19 cellular contexts compared by ENCODE assay signal in the genomic region with DNA sequence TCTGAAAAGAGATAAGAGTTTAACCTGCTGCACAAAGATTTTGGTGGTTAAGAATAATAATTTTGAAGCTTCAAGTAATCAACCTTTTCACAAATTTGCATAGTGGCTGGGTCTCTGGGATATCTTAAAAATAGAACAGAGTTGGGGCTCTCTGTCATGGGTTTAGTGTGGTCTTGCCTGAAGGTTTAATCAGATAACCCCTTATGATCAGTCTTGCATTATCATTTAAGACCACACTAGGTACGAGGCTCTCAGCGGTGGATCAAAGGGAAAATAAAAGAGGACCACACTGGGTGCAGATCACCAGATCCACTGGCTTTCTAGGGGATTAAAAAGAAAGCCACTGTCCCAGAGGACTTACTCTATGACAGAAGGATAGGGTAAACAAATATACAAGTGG. TPM values are rescaled to one million over a fixed set of nuclear protein-coding genes. Genes with fewer than 3 reads are reported as not detected.
DNase-seq lines count a peak whose midpoint lies in the region; ATAC-seq and TF ChIP-seq lines count a peak whose summit lies in the region.
"Had no signal": no experiment of that assay in that cellular context is flagged by ENCODE, and none has a peak within 500 bp of the region (broad histone marks: within the 10 kb centered on the region; RNA-seq: fewer than 3 reads in every experiment).

No MANE protein-coding gene starts in this region.

- peak; percentile 14 for DNase-seq in NCI-H82 (lab: John Stamatoyannopoulos, UW)
- DNase-seq in NCI-H82 treated with DMSO at 0.1 percent for 48 hours (lab: John Stamatoyannopoulos, UW; ENCODE audit: unreplicated experiment): no peak
- DNase-seq in left ventricle myocardium inferior: no peak
- no peak for DNase-seq in Right ventricle myocardium inferior (ENCODE audit: missing footprints)
- no peak for DNase-seq in effector memory CD8-positive, alpha-beta T cell
- no peak for DNase-seq in stimulated activated naive CD8-positive, alpha-beta T cell treated with anti-CD3 and anti-CD28 coated beads, Interleukin-15, amount 100 ng/mL, for 72 hours
- no peak for DNase-seq in NCI-H1105 (lab: John Stamatoyannopoulos, UW)
- no peak for DNase-seq in sciatic nerve (ENCODE audit: low spot score)
- DNase-seq: Caco-2; KBM-7; NCI-H1436 treated with DMSO at 0.1 percent for 48 hours; NCI-H69; stimulated activated CD4-positive, alpha-beta T cell treated with anti-CD3 and anti-CD28 coated beads, Interleukin-4, amount 100 ng/mL, for 24 hours had no signal

- ATAC-seq in Right ventricle myocardium inferior (no peak), sciatic nerve (no peak)
- ATAC-seq in effector memory CD8-positive, alpha-beta T cell (replicated peaks): no peak
- peak; percentile 59 for ATAC-seq in stimulated activated naive CD8-positive, alpha-beta T cell treated with anti-CD3 and anti-CD28 coated beads, Interleukin-15, amount 100 ng/mL, for 72 hours
- ATAC-seq: HCT116 had no signal

- H3K4me3 Mint-ChIP-seq in effector memory CD8-positive, alpha-beta T cell: peak overlapping the region; percentile 4 to 51
- peak overlapping the region; percentile 57 to 75 for H3K4me3 Mint-ChIP-seq in stimulated activated naive CD8-positive, alpha-beta T cell treated with anti-CD3 and anti-CD28 coated beads, Interleukin-15, amount 100 ng/mL, for 72 hours
- H3K4me3 Mint-ChIP-seq: type B pancreatic cell had no signal

- no peaks in the 10 kb centered on the region for H3K27me3 Mint-ChIP-seq in effector memory CD8-positive, alpha-beta T cell
- no peaks in the 10 kb centered on the region for H3K27me3 Mint-ChIP-seq in stimulated activated naive CD8-positive, alpha-beta T cell treated with anti-CD3 and anti-CD28 coated beads, Interleukin-15, amount 100 ng/mL, for 72 hours
- H3K27me3 Mint-ChIP-seq: type B pancreatic cell had no signal

- H3K27me3 ChIP-seq in left ventricle myocardium inferior (ENCODE audit: low read depth): no peaks in the 10 kb centered on the region
- H3K27me3 ChIP-seq: neutrophil had no signal

- H3K36me3 ChIP-seq in left ventricle myocardium inferior: no peaks in the 10 kb centered on the region
- H3K36me3 ChIP-seq: neutrophil had no signal

- H3K4me1 ChIP-seq in left ventricle myocardium inferior: peaks cover 78% of the 10 kb centered on the region
- H3K4me1 ChIP-seq: Caco-2 had no signal

- intact Hi-C loops in left ventricle myocardium inferior (cut with micrococcal nuclease): no loop called here
- intact Hi-C loops in Right ventricle myocardium inferior (cut with DNase I): no loop called here
- intact Hi-C loops in sciatic nerve (cut with DNase I): no loop called here

- H3K4me1 Mint-ChIP-seq in effector memory CD8-positive, alpha-beta T cell (ENCODE audit: low read depth in 2 of 2): peaks cover 55 to 72% of the 10 kb centered on the region in 2 donors
- H3K4me1 Mint-ChIP-seq in stimulated activated naive CD8-positive, alpha-beta T cell treated with anti-CD3 and anti-CD28 coated beads, Interleukin-15, amount 100 ng/mL, for 72 hours: peaks cover 89% of the 10 kb centered on the region

- no peaks in the 10 kb centered on the region for H3K9me3 Mint-ChIP-seq in effector memory CD8-positive, alpha-beta T cell
- peaks cover 0 to 7% of the 10 kb centered on the region in 2 donors for H3K9me3 Mint-ChIP-seq in stimulated activated naive CD8-positive, alpha-beta T cell treated with anti-CD3 and anti-CD28 coated beads, Interleukin-15, amount 100 ng/mL, for 72 hours
- H3K9me3 Mint-ChIP-seq: type B pancreatic cell had no signal

- no peak overlapping the region for H3K4me3 ChIP-seq in left ventricle myocardium inferior
- H3K4me3 ChIP-seq: coronary artery had no signal

- peak overlapping the region; percentile 44 for H3K27ac ChIP-seq in left ventricle myocardium inferior (replicated peaks)
- H3K27ac ChIP-seq: 22Rv1, coronary artery, neutrophil, RWPE1 had no signal

- no peaks in the 10 kb centered on the region for H3K9me3 ChIP-seq in left ventricle myocardium inferior (replicated peaks)
- H3K9me3 ChIP-seq: Caco-2, neutrophil had no signal

- TF ChIP-seq CTCF in left ventricle myocardium inferior (IDR thresholded peaks at IDR 0.05; ENCODE audit: borderline replicate concordance): no peak

- H3K36me3 Mint-ChIP-seq in effector memory CD8-positive, alpha-beta T cell (ENCODE audit: insufficient read depth): peaks cover 10% of the 10 kb centered on the region
- H3K36me3 Mint-ChIP-seq: type B pancreatic cell had no signal

- peak overlapping the region; percentile 24 to 79 for H3K27ac Mint-ChIP-seq in effector memory CD8-positive, alpha-beta T cell
- H3K27ac Mint-ChIP-seq in stimulated activated naive CD8-positive, alpha-beta T cell treated with anti-CD3 and anti-CD28 coated beads, Interleukin-15, amount 100 ng/mL, for 72 hours: peak overlapping the region in 1 of 2 donors; percentile 90
- H3K27ac Mint-ChIP-seq: type B pancreatic cell had no signal

RNA-seq across cellular contexts. Expression of gene LRRC8C, which starts 19.5 kb away (rescaled TPM):
- total RNA-seq in left ventricle myocardium inferior: 6.2 TPM
- 7.7 TPM for total RNA-seq in Right ventricle myocardium inferior
- 19.6 TPM for total RNA-seq in sciatic nerve
